In genomic region chr9:134443169-134444039, GRCh38 we compare ENCODE assay signal across 1 cellular context.
TF ChIP-seq lines count a peak whose summit lies in the region.

No MANE protein-coding gene starts in this region.

TF ChIP-seq in K562, 482 proteins besides CTCF, POLR2A, EP300 and RAD21 (continued from another document and continues in another):
- TF ChIP-seq ESRRA (IDR thresholded peaks at IDR 0.05; ENCODE audit: borderline replicate concordance, low read depth) (0 out of 2 replicates have a peak, but pooled peaks have one; percentile 16), HOMEZ (CRISPR knock-in tag; IDR thresholded peaks at IDR 0.05) (no peak), SAFB2 (IDR thresholded peaks at IDR 0.05; ENCODE audit: borderline replicate concordance, low read depth, low read length, severe bottlenecking) (no peak), TFAP4 (CRISPR knock-in tag; IDR thresholded peaks at IDR 0.05; ENCODE audit: borderline replicate concordance) (peak; percentile 80), GMEB1 (CRISPR knock-in tag; IDR thresholded peaks at IDR 0.05) (no peak), ZBTB26 (CRISPR knock-in tag; IDR thresholded peaks at IDR 0.05) (no peak), YY1 (IDR thresholded peaks at IDR 0.05; ENCODE audit: borderline replicate concordance in 1 of 3, control insufficient read depth in 1 of 3, extremely low read depth in 1 of 3, insufficient read depth in 3 of 3, insufficient read length in 1 of 3, insufficient replicate concordance in 2 of 3, low read depth in 1 of 3, low read length in 2 of 3) (peak in 1 of 3 experiments; percentile 9), ETV1 (tag; conservative IDR thresholded peaks at IDR 0.05; ENCODE audit: low read depth) (peak; percentile 42; the same call in 1 of the 2 replicates), U2AF2 (optimal IDR thresholded peaks at IDR 0.05; ENCODE audit: low read depth, low read length) (no peak), MAZ (CRISPR knock-in tag; conservative IDR thresholded peaks at IDR 0.05 in 1 of 2, IDR thresholded peaks at IDR 0.05 in 1 of 2) (peak; percentile 43 to 63; a peak in 3 of 4 replicates), ZBTB9 (CRISPR knock-in tag; IDR thresholded peaks at IDR 0.05) (no peak), ZNF263 (CRISPR knock-in tag; IDR thresholded peaks at IDR 0.05; ENCODE audit: borderline replicate concordance) (peak; percentile 44; the same call in 1 of the 2 replicates), ZNF143 (CRISPR knock-in tag; IDR thresholded peaks at IDR 0.05) (no peak), ZKSCAN1 (IDR thresholded peaks at IDR 0.05; ENCODE audit: low read depth, low read length) (peak; percentile 63; the same call in 1 of the 2 replicates), MYNN (IDR thresholded peaks at IDR 0.05) (peak; percentile 62; the same call in 1 of the 2 replicates), MYNN (CRISPR knock-in tag; IDR thresholded peaks at IDR 0.05) (no peak), NEUROD1 (IDR thresholded peaks at IDR 0.05; ENCODE audit: borderline replicate concordance, low read depth, low read length, partially characterized antibody) (peak; percentile 26), CREM (IDR thresholded peaks at IDR 0.05; ENCODE audit: low read depth) (peak; percentile 11; the same call in 1 of the 2 replicates), SPI1 (IDR thresholded peaks at IDR 0.05; ENCODE audit: borderline replicate concordance, low read depth, low read length) (peak; percentile 62; the same call in 1 of the 2 replicates), ZBTB49 (CRISPR knock-in tag; IDR thresholded peaks at IDR 0.05; ENCODE audit: borderline replicate concordance) (no peak), ARID4B (CRISPR knock-in tag; IDR thresholded peaks at IDR 0.05) (peak; percentile 51; the same call in 1 of the 2 replicates), DEAF1 (CRISPR knock-in tag; IDR thresholded peaks at IDR 0.05) (peak; percentile 93), ZNF449 (CRISPR knock-in tag; IDR thresholded peaks at IDR 0.05) (no peak), CTBP1 (IDR thresholded peaks at IDR 0.05; ENCODE audit: borderline replicate concordance) (peak; percentile 63; the same call in 1 of the 2 replicates), BHLHE40 (IDR thresholded peaks at IDR 0.05; ENCODE audit: low read length) (peak; percentile 18; the same call in 1 of the 2 replicates), CBX1 (IDR thresholded peaks at IDR 0.05; ENCODE audit: low read depth) (0 out of 2 replicates have a peak, but pooled peaks have one; percentile 19), E2F1 (CRISPR knock-in tag; IDR thresholded peaks at IDR 0.05) (no peak), MEF2A (IDR thresholded peaks at IDR 0.05; ENCODE audit: control insufficient read depth, low read depth, low read length) (no peak), SMC3 (conservative IDR thresholded peaks at IDR 0.05; ENCODE audit: insufficient read depth, low read depth, low read length) (peak; percentile 98), CXXC5 (CRISPR knock-in tag; IDR thresholded peaks at IDR 0.05) (no peak), NR2C1 (IDR thresholded peaks at IDR 0.05) (no peak), NR2C1 (tag; IDR thresholded peaks at IDR 0.05) (no peak), TRIM25 (IDR thresholded peaks at IDR 0.05; ENCODE audit: borderline replicate concordance) (no peak), ZNF507 (tag; conservative IDR thresholded peaks at IDR 0.05) (no peak), KDM5B (IDR thresholded peaks at IDR 0.05; ENCODE audit: insufficient replicate concordance, low read depth, low read length) (no peak), STAG1 (CRISPR knock-in tag; IDR thresholded peaks at IDR 0.05; ENCODE audit: borderline replicate concordance) (peak; percentile 96), TBP (optimal IDR thresholded peaks at IDR 0.05; ENCODE audit: low read depth, low read length) (no peak), XRCC5 (IDR thresholded peaks at IDR 0.05; ENCODE audit: low read depth, low read length) (peak; percentile 91), KHSRP (IDR thresholded peaks at IDR 0.05) (no peak), SIN3B (IDR thresholded peaks at IDR 0.05; ENCODE audit: low read depth) (no peak)
